ENCODE assay signal across 2 cellular contexts in the genomic region with DNA sequence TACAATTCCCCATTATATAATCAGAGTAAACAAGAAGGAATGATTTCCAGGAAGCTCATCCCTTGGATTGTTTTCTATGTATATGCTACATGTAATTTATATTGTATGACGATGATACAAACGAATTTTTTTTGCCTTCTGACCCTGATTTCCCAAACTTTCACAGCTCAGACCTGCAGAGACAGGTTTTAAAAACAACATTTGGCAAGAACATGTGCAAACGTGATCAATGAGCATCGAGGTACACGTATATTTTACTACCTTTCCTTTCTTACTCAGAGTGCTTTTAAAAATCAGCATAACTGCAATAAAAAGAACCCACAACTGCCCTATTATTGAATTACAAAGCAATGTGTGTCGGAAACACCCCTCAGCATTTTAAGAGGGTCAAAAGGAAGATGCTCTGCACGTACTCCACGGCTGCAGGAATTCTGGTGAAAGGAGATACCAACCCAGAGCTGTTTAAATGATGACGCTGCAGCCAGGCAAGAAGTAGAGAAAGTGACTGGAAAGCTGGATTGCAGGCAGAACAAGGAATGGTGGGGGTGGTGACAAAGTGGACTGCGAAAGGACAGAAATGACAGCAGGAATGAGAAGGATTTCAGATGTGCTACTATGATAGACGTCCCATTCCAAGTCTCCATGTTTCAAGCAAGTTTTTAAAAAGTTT.
TF ChIP-seq lines count a peak whose summit lies in the region.

No MANE protein-coding gene starts in this region.

TF ChIP-seq in HEK293T, 16 proteins besides CTCF, POLR2A, EP300 and RAD21:
- TF ChIP-seq HDGF (IDR thresholded peaks at IDR 0.05; ENCODE audit: borderline replicate concordance): no peak
- no peak for TF ChIP-seq FOXK2 (IDR thresholded peaks at IDR 0.05)
- TF ChIP-seq LEF1 (IDR thresholded peaks at IDR 0.05; ENCODE audit: borderline replicate concordance): no peak
- TF ChIP-seq, protein P1, sequence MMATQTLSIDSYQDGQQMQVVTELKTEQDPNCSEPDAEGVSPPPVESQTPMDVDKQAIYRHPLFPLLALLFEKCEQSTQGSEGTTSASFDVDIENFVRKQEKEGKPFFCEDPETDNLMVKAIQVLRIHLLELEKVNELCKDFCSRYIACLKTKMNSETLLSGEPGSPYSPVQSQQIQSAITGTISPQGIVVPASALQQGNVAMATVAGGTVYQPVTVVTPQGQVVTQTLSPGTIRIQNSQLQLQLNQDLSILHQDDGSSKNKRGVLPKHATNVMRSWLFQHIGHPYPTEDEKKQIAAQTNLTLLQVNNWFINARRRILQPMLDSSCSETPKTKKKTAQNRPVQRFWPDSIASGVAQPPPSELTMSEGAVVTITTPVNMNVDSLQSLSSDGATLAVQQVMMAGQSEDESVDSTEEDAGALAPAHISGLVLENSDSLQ (IDR thresholded peaks at IDR 0.05): peak; percentile 22; the same call in 1 of the 2 replicates
- no peak for TF ChIP-seq ARNT (IDR thresholded peaks at IDR 0.05)
TF ChIP-seq in HEK293T: peak in this region for 1.

TF ChIP-seq in H1, 55 proteins besides CTCF, POLR2A, EP300 and RAD21:
- TF ChIP-seq GABPA (IDR thresholded peaks at IDR 0.05; ENCODE audit: borderline replicate concordance, insufficient read depth, low read length) (no peak), YY1 (IDR thresholded peaks at IDR 0.05; ENCODE audit: low read depth, low read length) (no peak), SIRT6 (IDR thresholded peaks at IDR 0.05; ENCODE audit: low read length) (no peak), BRCA1 (IDR thresholded peaks at IDR 0.05; ENCODE audit: low read depth, low read length) (no peak), JUND (IDR thresholded peaks at IDR 0.05; ENCODE audit: low read length) (no peak), TAF1 (IDR thresholded peaks at IDR 0.05; ENCODE audit: low read depth, low read length) (no peak), SP1 (IDR thresholded peaks at IDR 0.05; ENCODE audit: low read depth, low read length) (no peak), EGR1 (IDR thresholded peaks at IDR 0.05; ENCODE audit: borderline replicate concordance, low read depth, low read length) (no peak), CHD1 (IDR thresholded peaks at IDR 0.05; ENCODE audit: low read depth, low read length) (no peak), SIX5 (IDR thresholded peaks at IDR 0.05; ENCODE audit: low read depth, low read length) (no peak), PHF8 (conservative IDR thresholded peaks at IDR 0.05; ENCODE audit: low read depth, low read length) (no peak), POLR2AphosphoS5 (IDR thresholded peaks at IDR 0.05; ENCODE audit: low read depth, low read length) (no peak)
- TF ChIP-seq, protein P2, sequence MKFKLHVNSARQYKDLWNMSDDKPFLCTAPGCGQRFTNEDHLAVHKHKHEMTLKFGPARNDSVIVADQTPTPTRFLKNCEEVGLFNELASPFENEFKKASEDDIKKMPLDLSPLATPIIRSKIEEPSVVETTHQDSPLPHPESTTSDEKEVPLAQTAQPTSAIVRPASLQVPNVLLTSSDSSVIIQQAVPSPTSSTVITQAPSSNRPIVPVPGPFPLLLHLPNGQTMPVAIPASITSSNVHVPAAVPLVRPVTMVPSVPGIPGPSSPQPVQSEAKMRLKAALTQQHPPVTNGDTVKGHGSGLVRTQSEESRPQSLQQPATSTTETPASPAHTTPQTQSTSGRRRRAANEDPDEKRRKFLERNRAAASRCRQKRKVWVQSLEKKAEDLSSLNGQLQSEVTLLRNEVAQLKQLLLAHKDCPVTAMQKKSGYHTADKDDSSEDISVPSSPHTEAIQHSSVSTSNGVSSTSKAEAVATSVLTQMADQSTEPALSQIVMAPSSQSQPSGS (IDR thresholded peaks at IDR 0.05; ENCODE audit: low read length): no peak
- TF ChIP-seq, protein P3, sequence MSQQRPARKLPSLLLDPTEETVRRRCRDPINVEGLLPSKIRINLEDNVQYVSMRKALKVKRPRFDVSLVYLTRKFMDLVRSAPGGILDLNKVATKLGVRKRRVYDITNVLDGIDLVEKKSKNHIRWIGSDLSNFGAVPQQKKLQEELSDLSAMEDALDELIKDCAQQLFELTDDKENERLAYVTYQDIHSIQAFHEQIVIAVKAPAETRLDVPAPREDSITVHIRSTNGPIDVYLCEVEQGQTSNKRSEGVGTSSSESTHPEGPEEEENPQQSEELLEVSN (IDR thresholded peaks at IDR 0.05): no peak
TF ChIP-seq in H1: peak in this region for 0.
